In genomic region chr12:6849976-6850560, GRCh38 we compare ENCODE assay signal across 8 cellular contexts. TPM values are rescaled to one million over a fixed set of nuclear protein-coding genes. Genes with fewer than 3 reads are reported as not detected.
A peak's percentile ranks its signal among the peaks of the same experiment; 100 is the strongest.
DNase-seq lines count a peak whose midpoint lies in the region; ATAC-seq and TF ChIP-seq lines count a peak whose summit lies in the region.
"Had no signal": no experiment of that assay in that cellular context is flagged by ENCODE, and none has a peak within 500 bp of the region (broad histone marks: within the 10 kb centered on the region; RNA-seq: fewer than 3 reads in every experiment).

No MANE protein-coding gene starts in this region.

- H4K20me1 ChIP-seq in osteoblast (ENCODE audit: insufficient read depth, low read length), result peaks cover 3% of the 10 kb centered on the region

- no peaks in the 10 kb centered on the region for H3K27me3 ChIP-seq in HUES64 (ENCODE audit: insufficient read depth, low read length)
- H3K27me3 ChIP-seq in osteoblast (ENCODE audit: insufficient read depth, low read length), result no peaks in the 10 kb centered on the region
- H3K27me3 ChIP-seq: upper lobe of left lung had no signal

- H3K4me1 ChIP-seq in HUES64 (ENCODE audit: insufficient read depth, low read length) (peaks cover 10% of the 10 kb centered on the region), osteoblast (ENCODE audit: insufficient read depth, low read length) (peaks cover 26% of the 10 kb centered on the region)

- H3K27me3 Mint-ChIP-seq in activated naive CD8-positive, alpha-beta T cell treated with anti-CD3 and anti-CD28 coated beads, Interleukin-2, amount 50 U/mL, for 24 hours, result no peaks in the 10 kb centered on the region

- H3K4me1 Mint-ChIP-seq in activated naive CD8-positive, alpha-beta T cell treated with anti-CD3 and anti-CD28 coated beads, Interleukin-2, amount 50 U/mL, for 24 hours, result peaks cover 42% of the 10 kb centered on the region

- H3K4me3 ChIP-seq in HUES64 (ENCODE audit: low read length), result peak overlapping the region; percentile 70
- H3K4me3 ChIP-seq in osteoblast (ENCODE audit: insufficient read depth, low read length), result peak overlapping the region; percentile 84

- ATAC-seq in activated naive CD8-positive, alpha-beta T cell treated with anti-CD3 and anti-CD28 coated beads, Interleukin-2, amount 50 U/mL, for 24 hours, result no peak

- no peaks in the 10 kb centered on the region for H3K9me3 ChIP-seq in HUES64 (ENCODE audit: insufficient read depth, low read depth, low read length)
- no peaks in the 10 kb centered on the region for H3K9me3 ChIP-seq in osteoblast (ENCODE audit: low read depth, low read length)
- H3K9me3 ChIP-seq: upper lobe of left lung had no signal

- H3K9ac ChIP-seq in HUES64 (ENCODE audit: low read depth, low read length), result peak overlapping the region; percentile 67
- H3K9ac ChIP-seq: parathyroid adenoma had no signal

- no peak overlapping the region for H2AFZ ChIP-seq in osteoblast (ENCODE audit: low read length)
- H2AFZ ChIP-seq: parathyroid adenoma had no signal

- peaks cover 52% of the 10 kb centered on the region for H3K79me2 ChIP-seq in osteoblast (ENCODE audit: insufficient read depth, low read length)

- 86% methylated on average over 10 of the region's 10 CpGs for WGBS in HUES64

- H3K27ac ChIP-seq in HUES64 (ENCODE audit: low read depth, low read length) (no peak overlapping the region), osteoblast (ENCODE audit: low read depth, low read length) (peak overlapping the region; percentile 90)

- no peak for TF ChIP-seq CTCF in osteoblast (IDR thresholded peaks at IDR 0.05; ENCODE audit: extremely low read depth, low read depth, low read length)

- no peak overlapping the region for H3K27ac Mint-ChIP-seq in activated naive CD8-positive, alpha-beta T cell treated with anti-CD3 and anti-CD28 coated beads, Interleukin-2, amount 50 U/mL, for 24 hours

- peak overlapping the region; percentile 99 for H3K4me2 ChIP-seq in osteoblast (ENCODE audit: insufficient read depth, low read length)

- no peak for DNase-seq in activated naive CD8-positive, alpha-beta T cell treated with anti-CD3 and anti-CD28 coated beads, Interleukin-2, amount 50 U/mL, for 24 hours
- DNase-seq in osteoblast (ENCODE audit: insufficient read length, low spot score, missing footprints), result peak; percentile 50
- DNase-seq in RKO (ENCODE audit: low spot score), result no peak
- no peak for DNase-seq in anterior cingulate cortex (lab: John Stamatoyannopoulos, UW)
- DNase-seq: SIG-M5 had no signal

- no peaks in the 10 kb centered on the region for H3K9me3 Mint-ChIP-seq in activated naive CD8-positive, alpha-beta T cell treated with anti-CD3 and anti-CD28 coated beads, Interleukin-2, amount 50 U/mL, for 24 hours

- H3K36me3 ChIP-seq in HUES64 (ENCODE audit: insufficient read depth, low read length) (peaks cover 51% of the 10 kb centered on the region), osteoblast (ENCODE audit: insufficient read depth, low read length) (peaks cover 52% of the 10 kb centered on the region)

- H3K4me3 Mint-ChIP-seq in activated naive CD8-positive, alpha-beta T cell treated with anti-CD3 and anti-CD28 coated beads, Interleukin-2, amount 50 U/mL, for 24 hours, result peak overlapping the region; percentile 89

- H3K36me3 Mint-ChIP-seq in activated naive CD8-positive, alpha-beta T cell treated with anti-CD3 and anti-CD28 coated beads, Interleukin-2, amount 50 U/mL, for 24 hours (ENCODE audit: low read depth), result peaks cover 31% of the 10 kb centered on the region

RNA-seq across cellular contexts. Expression of gene CDCA3, which starts 1.0 kb away (rescaled TPM):
- polyA plus RNA-seq in HUES64 (2013, experiment 1 of 2), result 47.6 TPM
- 50.7 TPM for polyA plus RNA-seq in HUES64 (2013, experiment 2 of 2)
- total RNA-seq in osteoblast, result 4.0 and 5.0 TPM in 2 replicates

RNA-seq across cellular contexts. Expression of gene USP5, which starts 1.9 kb away (rescaled TPM):
- polyA plus RNA-seq in HUES64 (2013, experiment 1 of 2), result 69.7 TPM
- polyA plus RNA-seq in HUES64 (2013, experiment 2 of 2), result 67.6 TPM
- 65.7 and 77.1 TPM in 2 replicates for total RNA-seq in osteoblast

RNA-seq across cellular contexts. Expression of gene GNB3, which starts 9.3 kb away (rescaled TPM):
- polyA plus RNA-seq in HUES64 (2013, experiment 1 of 2), result 6.4 TPM
- polyA plus RNA-seq in HUES64 (2013, experiment 2 of 2), result 4.9 TPM
- total RNA-seq in osteoblast, result 1.4 and 2.7 TPM in 2 replicates

RNA-seq across cellular contexts. Expression of gene TPI1, which starts 17.3 kb away (rescaled TPM):
- 868 TPM for polyA plus RNA-seq in HUES64 (2013, experiment 1 of 2)
- 943 TPM for polyA plus RNA-seq in HUES64 (2013, experiment 2 of 2)
- total RNA-seq in osteoblast, result 385 and 553 TPM in 2 replicates

RNA-seq across cellular contexts. Expression of gene P3H3, which starts 21.9 kb away (rescaled TPM):
- polyA plus RNA-seq in HUES64 (2013, experiment 1 of 2), result 23.3 TPM
- polyA plus RNA-seq in HUES64 (2013, experiment 2 of 2), result 24.5 TPM
- 108 and 130 TPM in 2 replicates for total RNA-seq in osteoblast
